ENCODE assay signal across 1 cellular context in the genomic region with DNA sequence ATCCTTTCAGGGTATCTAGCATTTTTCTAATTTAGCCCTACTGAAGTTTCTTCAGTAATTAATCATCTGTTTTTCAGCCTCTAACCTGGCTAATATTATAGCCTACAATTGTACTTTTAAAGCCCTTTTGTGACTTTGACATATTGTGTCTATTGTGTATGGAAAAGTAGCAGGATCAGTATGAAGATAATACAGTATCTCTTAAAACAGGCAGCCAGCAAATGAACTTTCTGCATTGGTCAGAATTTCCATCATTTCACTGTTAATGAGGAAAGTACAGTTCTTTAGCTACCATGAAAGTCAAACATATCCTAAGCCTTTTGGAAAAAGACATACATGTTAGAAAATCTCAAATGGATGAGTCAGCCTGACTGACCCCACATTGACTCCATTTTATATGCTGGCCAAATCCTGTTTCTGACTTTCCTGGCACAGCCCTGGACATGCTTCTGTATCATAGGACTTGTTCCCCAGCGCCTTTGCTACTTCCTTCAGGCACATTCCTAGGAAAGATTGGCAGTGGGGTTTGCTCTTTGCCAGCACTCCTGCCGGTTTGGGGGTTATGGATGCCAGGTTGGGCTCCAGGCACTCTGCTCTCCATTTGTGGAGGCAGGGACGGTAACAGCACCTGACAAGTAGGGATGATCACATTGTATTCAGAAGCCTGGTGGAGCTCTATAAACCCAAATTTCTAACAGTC.
TF ChIP-seq lines count a peak whose summit lies in the region.

No MANE protein-coding gene starts in this region.

TF ChIP-seq in GM23338, 12 proteins besides CTCF, POLR2A, EP300 and RAD21 (continued from another document):
- TF ChIP-seq, protein P1, sequence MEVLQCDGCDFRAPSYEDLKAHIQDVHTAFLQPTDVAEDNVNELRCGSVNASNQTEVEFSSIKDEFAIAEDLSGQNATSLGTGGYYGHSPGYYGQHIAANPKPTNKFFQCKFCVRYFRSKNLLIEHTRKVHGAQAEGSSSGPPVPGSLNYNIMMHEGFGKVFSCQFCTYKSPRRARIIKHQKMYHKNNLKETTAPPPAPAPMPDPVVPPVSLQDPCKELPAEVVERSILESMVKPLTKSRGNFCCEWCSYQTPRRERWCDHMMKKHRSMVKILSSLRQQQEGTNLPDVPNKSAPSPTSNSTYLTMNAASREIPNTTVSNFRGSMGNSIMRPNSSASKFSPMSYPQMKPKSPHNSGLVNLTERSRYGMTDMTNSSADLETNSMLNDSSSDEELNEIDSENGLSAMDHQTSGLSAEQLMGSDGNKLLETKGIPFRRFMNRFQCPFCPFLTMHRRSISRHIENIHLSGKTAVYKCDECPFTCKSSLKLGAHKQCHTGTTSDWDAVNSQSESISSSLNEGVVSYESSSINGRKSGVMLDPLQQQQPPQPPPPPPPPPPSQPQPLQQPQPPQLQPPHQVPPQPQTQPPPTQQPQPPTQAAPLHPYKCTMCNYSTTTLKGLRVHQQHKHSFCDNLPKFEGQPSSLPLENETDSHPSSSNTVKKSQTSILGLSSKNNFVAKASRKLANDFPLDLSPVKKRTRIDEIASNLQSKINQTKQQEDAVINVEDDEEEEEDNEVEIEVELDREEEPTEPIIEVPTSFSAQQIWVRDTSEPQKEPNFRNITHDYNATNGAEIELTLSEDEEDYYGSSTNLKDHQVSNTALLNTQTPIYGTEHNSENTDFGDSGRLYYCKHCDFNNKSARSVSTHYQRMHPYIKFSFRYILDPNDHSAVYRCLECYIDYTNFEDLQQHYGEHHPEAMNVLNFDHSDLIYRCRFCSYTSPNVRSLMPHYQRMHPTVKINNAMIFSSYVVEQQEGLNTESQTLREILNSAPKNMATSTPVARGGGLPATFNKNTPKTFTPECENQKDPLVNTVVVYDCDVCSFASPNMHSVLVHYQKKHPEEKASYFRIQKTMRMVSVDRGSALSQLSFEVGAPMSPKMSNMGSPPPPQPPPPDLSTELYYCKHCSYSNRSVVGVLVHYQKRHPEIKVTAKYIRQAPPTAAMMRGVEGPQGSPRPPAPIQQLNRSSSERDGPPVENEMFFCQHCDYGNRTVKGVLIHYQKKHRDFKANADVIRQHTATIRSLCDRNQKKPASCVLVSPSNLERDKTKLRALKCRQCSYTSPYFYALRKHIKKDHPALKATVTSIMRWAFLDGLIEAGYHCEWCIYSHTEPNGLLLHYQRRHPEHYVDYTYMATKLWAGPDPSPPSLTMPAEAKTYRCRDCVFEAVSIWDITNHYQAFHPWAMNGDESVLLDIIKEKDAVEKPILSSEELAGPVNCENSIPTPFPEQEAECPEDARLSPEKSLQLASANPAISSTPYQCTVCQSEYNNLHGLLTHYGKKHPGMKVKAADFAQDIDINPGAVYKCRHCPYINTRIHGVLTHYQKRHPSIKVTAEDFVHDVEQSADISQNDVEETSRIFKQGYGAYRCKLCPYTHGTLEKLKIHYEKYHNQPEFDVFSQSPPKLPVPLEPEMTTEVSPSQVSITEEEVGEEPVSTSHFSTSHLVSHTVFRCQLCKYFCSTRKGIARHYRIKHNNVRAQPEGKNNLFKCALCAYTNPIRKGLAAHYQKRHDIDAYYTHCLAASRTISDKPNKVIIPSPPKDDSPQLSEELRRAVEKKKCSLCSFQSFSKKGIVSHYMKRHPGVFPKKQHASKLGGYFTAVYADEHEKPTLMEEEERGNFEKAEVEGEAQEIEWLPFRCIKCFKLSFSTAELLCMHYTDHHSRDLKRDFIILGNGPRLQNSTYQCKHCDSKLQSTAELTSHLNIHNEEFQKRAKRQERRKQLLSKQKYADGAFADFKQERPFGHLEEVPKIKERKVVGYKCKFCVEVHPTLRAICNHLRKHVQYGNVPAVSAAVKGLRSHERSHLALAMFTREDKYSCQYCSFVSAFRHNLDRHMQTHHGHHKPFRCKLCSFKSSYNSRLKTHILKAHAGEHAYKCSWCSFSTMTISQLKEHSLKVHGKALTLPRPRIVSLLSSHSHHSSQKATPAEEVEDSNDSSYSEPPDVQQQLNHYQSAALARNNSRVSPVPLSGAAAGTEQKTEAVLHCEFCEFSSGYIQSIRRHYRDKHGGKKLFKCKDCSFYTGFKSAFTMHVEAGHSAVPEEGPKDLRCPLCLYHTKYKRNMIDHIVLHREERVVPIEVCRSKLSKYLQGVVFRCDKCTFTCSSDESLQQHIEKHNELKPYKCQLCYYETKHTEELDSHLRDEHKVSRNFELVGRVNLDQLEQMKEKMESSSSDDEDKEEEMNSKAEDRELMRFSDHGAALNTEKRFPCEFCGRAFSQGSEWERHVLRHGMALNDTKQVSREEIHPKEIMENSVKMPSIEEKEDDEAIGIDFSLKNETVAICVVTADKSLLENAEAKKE (CRISPR knock-in tag; IDR thresholded peaks at IDR 0.05), result no peak
- no peak for TF ChIP-seq EZH2 (IDR thresholded peaks at IDR 0.05; ENCODE audit: low read depth, unreplicated experiment)
- no peak for TF ChIP-seq ZNF114 (CRISPR knock-in tag; IDR thresholded peaks at IDR 0.05)
